ENCODE assay signal across 8 cellular contexts in the genomic region with DNA sequence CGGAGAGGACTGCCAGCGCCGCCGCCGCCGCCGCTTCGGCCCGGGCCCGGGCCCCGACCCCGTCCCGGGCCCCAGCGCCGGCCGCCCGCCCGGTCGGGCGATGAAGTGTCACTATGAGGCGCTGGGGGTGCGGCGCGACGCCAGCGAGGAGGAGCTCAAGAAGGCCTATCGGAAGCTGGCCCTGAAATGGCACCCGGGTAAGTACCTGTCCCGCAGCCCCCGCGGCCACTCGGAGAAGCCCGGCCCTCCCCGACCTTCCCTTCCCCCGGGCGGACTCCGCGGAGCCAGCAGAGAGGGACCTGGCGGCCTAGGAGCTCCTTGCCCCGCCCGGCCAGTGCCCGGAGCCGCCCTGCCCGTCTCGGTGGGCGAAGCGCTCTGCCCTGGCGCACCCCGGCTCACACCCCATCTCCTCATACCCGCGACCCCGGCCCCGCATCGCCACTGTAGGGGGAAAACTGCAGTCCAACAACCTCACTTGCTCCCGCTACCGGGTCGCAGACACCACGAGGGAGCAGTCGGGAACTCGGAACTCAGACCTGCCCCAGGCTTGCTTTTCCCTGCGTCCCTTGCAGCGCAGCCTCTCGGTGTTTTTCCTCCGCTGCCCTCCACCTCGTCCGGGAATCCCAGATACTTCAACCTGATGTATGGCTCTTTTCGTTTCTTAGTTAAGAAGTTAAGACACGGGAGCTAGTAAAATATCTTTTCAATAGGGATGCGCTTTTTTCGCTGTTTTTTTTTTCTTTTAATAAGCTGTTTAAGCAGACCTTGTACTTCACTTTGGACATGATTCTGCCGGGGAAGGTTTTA. TPM values are rescaled to one million over a fixed set of nuclear protein-coding genes. Genes with fewer than 3 reads are reported as not detected.
DNase-seq lines count a peak whose midpoint lies in the region; ATAC-seq lines count a peak whose summit lies in the region.

No MANE protein-coding gene starts in this region.

- H3K79me2 ChIP-seq in mesendoderm (ENCODE audit: control insufficient read depth, insufficient read depth, low read length): peaks cover 24% of the 10 kb centered on the region

- DNase-seq in CMK (ENCODE audit: low read depth) (peak; percentile 62), NOMO-1 (lab: John Stamatoyannopoulos, UW; ENCODE audit: unreplicated experiment in 2 of 2) (peak; percentile 88 to 94), mesendoderm (peak; percentile 93)
- peak; percentile 48 to 63 (median 62) for DNase-seq in activated CD8-positive, alpha-beta memory T cell treated with anti-CD3 and anti-CD28 coated beads for 48 hours (ENCODE audit: low read depth in 2 of 3, low spot score in 2 of 3)
- DNase-seq in effector memory CD8-positive, alpha-beta T cell: peak; percentile 75 to 78 (median 77)
- DNase-seq in stimulated activated CD8-positive, alpha-beta memory T cell treated with anti-CD3 and anti-CD28 coated beads, Interleukin-15, amount 100 ng/mL, for 1 hour (ENCODE audit: low read depth): peak; percentile 50

- H3K23ac ChIP-seq in mesendoderm (ENCODE audit: low read length): no peak overlapping the region

- H3K79me1 ChIP-seq in mesendoderm (ENCODE audit: low read length): peaks cover 10% of the 10 kb centered on the region

- WGBS in mesendoderm (ENCODE audit: extremely low coverage, insufficient coverage, low lambda C conversion rate): no CpG with 5 or more reads among the region's 71 CpGs

- no peaks in the 10 kb centered on the region for H3K9me3 Mint-ChIP-seq in effector memory CD8-positive, alpha-beta T cell

- no peak overlapping the region for H2BK15ac ChIP-seq in mesendoderm (replicated peaks; ENCODE audit: low read depth)

- H2BK5ac ChIP-seq in mesendoderm (ENCODE audit: low read length): no peak overlapping the region

- no peaks in the 10 kb centered on the region for H3K27me3 ChIP-seq in mesendoderm (ENCODE audit: insufficient read depth, low read length, poor library complexity)

- no peak overlapping the region for H2AK5ac ChIP-seq in mesendoderm (ENCODE audit: low read length)

- ATAC-seq in GM19463 (IDR thresholded peaks at IDR 0.05; ENCODE audit: unreplicated experiment): peak; percentile 65
- ATAC-seq in HG03575 (IDR thresholded peaks at IDR 0.05; ENCODE audit: extremely low read depth, insufficient number of reproducible peaks, low FRiP score, unreplicated experiment): peak; percentile 33
- ATAC-seq in effector memory CD8-positive, alpha-beta T cell (replicated peaks): peak; percentile 72

- no peaks in the 10 kb centered on the region for H3K4me1 ChIP-seq in mesendoderm (ENCODE audit: control insufficient read depth, low read depth, low read length)

- peak overlapping the region; percentile 98 to 99 for H3K4me3 Mint-ChIP-seq in effector memory CD8-positive, alpha-beta T cell

- H3K27ac Mint-ChIP-seq in effector memory CD8-positive, alpha-beta T cell: peak overlapping the region; percentile 95 to 96

- H4K8ac ChIP-seq in mesendoderm (ENCODE audit: low read depth, low read length): no peak overlapping the region

- H3K4me2 ChIP-seq in mesendoderm (ENCODE audit: low read length): peak overlapping the region; percentile 89

- no peak overlapping the region for H2BK120ac ChIP-seq in mesendoderm (ENCODE audit: low read depth, low read length)

- H3K9ac ChIP-seq in mesendoderm (ENCODE audit: low read length): peak overlapping the region; percentile 90

- H3K56ac ChIP-seq in mesendoderm (ENCODE audit: low read length): peak overlapping the region; percentile 91

- no peak overlapping the region for H4K5ac ChIP-seq in mesendoderm (ENCODE audit: low read length)

- H3K27me3 Mint-ChIP-seq in effector memory CD8-positive, alpha-beta T cell: no peaks in the 10 kb centered on the region

- H3K18ac ChIP-seq in mesendoderm (ENCODE audit: low read length): peak overlapping the region; percentile 77

- peaks cover 26 to 34% of the 10 kb centered on the region in 2 donors for H3K4me1 Mint-ChIP-seq in effector memory CD8-positive, alpha-beta T cell (ENCODE audit: low read depth in 2 of 2)

- H3K4ac ChIP-seq in mesendoderm (ENCODE audit: low read depth, low read length): peak overlapping the region; percentile 27

- peak overlapping the region; percentile 90 for H3K27ac ChIP-seq in mesendoderm (ENCODE audit: low read depth, low read length)

- peaks cover 35% of the 10 kb centered on the region for H3K36me3 Mint-ChIP-seq in effector memory CD8-positive, alpha-beta T cell (ENCODE audit: insufficient read depth)

- peaks cover 1% of the 10 kb centered on the region for H3K36me3 ChIP-seq in mesendoderm (ENCODE audit: control insufficient read depth, insufficient read depth, low read length)

- H3K4me3 ChIP-seq in mesendoderm (ENCODE audit: low read length): peak overlapping the region; percentile 84

RNA-seq across cellular contexts. Expression of a gene that starts 0.6 kb away (rescaled TPM):
- polyA plus RNA-seq in mesendoderm (2013, experiment 1 of 2): 43.9 TPM
- 45.0 TPM for polyA plus RNA-seq in mesendoderm (2013, experiment 2 of 2)

RNA-seq across cellular contexts. Expression of a gene that starts 14.4 kb away (rescaled TPM):
- polyA plus RNA-seq in mesendoderm (2013, experiment 1 of 2): 104 TPM
- 108 TPM for polyA plus RNA-seq in mesendoderm (2013, experiment 2 of 2)

RNA-seq across cellular contexts. Expression of a gene that starts 14.6 kb away (rescaled TPM):
- 38.8 TPM for polyA plus RNA-seq in mesendoderm (2013, experiment 1 of 2)
- polyA plus RNA-seq in mesendoderm (2013, experiment 2 of 2): 41.9 TPM

Comparison
In these comparisons a context has a peak if more than half of its experiments do, and no peak if none do; other contexts are left out.
1. Peak in every context shown above with its lines: DNase-seq, ATAC-seq, H3K4me3 ChIP-seq and H3K27ac ChIP-seq.